In the genomic region with DNA sequence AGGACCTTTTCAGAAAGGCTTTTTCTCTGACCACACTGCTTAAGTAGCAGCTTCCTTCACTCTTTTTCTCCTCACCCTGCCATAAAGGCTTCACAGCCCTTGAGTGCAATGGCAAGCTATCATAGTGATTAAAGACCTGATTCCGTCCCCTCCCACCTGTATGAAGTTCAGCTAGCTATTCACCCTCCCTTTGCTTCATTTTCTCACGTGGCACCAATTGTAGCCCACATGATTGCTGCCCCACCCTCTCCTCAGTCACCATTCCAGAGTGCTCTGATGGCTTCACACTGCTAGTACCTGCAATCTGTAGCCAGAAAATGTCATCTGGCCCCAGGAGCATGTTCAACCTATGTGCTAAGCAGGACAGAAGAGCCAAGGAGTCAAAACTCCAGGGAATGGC, we compare ENCODE assay signal across 23 cellular contexts.
"Had no signal": no experiment of that assay in that cellular context is flagged by ENCODE, and none has a peak within 500 bp of the region (broad histone marks: within the 10 kb centered on the region; RNA-seq: fewer than 3 reads in every experiment).

No MANE protein-coding gene starts in this region.

- H3K36me3 ChIP-seq: colonic mucosa, esophagus squamous epithelium, gastroesophageal sphincter, left ventricle myocardium inferior, lower lobe of right lung, tibial nerve, upper lobe of right lung, vagina had no signal

- DNase-seq: colonic mucosa; dermis blood vessel endothelial cell; esophagus squamous epithelium; foreskin fibroblast; immature natural killer cell; left ventricle myocardium inferior; lower lobe of right lung; mesendoderm; naive thymus-derived CD4-positive, alpha-beta T cell; nephron progenitor cell; psoas muscle; retina; stimulated activated CD4-positive, alpha-beta T cell treated with anti-CD3 and anti-CD28 coated beads, Interleukin-4, amount 100 ng/mL, for 1 hour; stimulated activated CD8-positive, alpha-beta memory T cell treated with anti-CD3 and anti-CD28 coated beads, Interleukin-4, amount 100 ng/mL, for 48 hours; stimulated activated naive B cell treated with anti-CD40 and anti-IgM and Interleukin-4, amounts not matched to agents 10 μg/mL and 1 μg/mL and 100 μg/mL, for 72 hours; stimulated activated naive CD8-positive, alpha-beta T cell treated with anti-CD3 and anti-CD28 coated beads, Interleukin-15, amount 100 ng/mL, for 72 hours; testis; upper lobe of right lung had no signal

- H3K27me3 ChIP-seq: colonic mucosa, esophagus squamous epithelium, gastroesophageal sphincter, testis, tibial nerve, upper lobe of right lung, vagina had no signal

- H3K4me3 ChIP-seq: colonic mucosa, esophagus squamous epithelium, gastroesophageal sphincter, left ventricle myocardium inferior, lower lobe of right lung, psoas muscle, testis, tibial nerve, upper lobe of right lung, vagina had no signal

- H3K4me1 ChIP-seq: colonic mucosa, esophagus squamous epithelium, gastroesophageal sphincter, left ventricle myocardium inferior, lower lobe of right lung, psoas muscle, testis, tibial nerve, upper lobe of right lung, vagina had no signal

- H3K9me3 Mint-ChIP-seq: nephron progenitor cell had no signal

- H3K9me3 ChIP-seq: colonic mucosa, esophagus squamous epithelium, gastroesophageal sphincter, lower lobe of right lung, psoas muscle, testis, tibial nerve, upper lobe of right lung, vagina had no signal

- FAIRE-seq: keratinocyte had no signal

- H3K36me3 Mint-ChIP-seq: immature natural killer cell; naive thymus-derived CD4-positive, alpha-beta T cell; stimulated activated naive B cell treated with anti-CD40 and anti-IgM and Interleukin-4, amounts not matched to agents 10 μg/mL and 1 μg/mL and 100 μg/mL, for 72 hours had no signal

- ATAC-seq: gastroesophageal sphincter; lower lobe of right lung; naive thymus-derived CD4-positive, alpha-beta T cell; psoas muscle; sciatic nerve; stimulated activated naive B cell treated with anti-CD40 and anti-IgM and Interleukin-4, amounts not matched to agents 10 μg/mL and 1 μg/mL and 100 μg/mL, for 72 hours; stimulated activated naive CD8-positive, alpha-beta T cell treated with anti-CD3 and anti-CD28 coated beads, Interleukin-15, amount 100 ng/mL, for 72 hours; upper lobe of right lung had no signal

- H3K27ac ChIP-seq: colonic mucosa, esophagus squamous epithelium, gastroesophageal sphincter, left ventricle myocardium inferior, lower lobe of right lung, psoas muscle, testis, tibial nerve, upper lobe of right lung, vagina had no signal

- H3K27ac Mint-ChIP-seq: immature natural killer cell; naive thymus-derived CD4-positive, alpha-beta T cell; nephron progenitor cell; stimulated activated naive B cell treated with anti-CD40 and anti-IgM and Interleukin-4, amounts not matched to agents 10 μg/mL and 1 μg/mL and 100 μg/mL, for 72 hours; stimulated activated naive CD8-positive, alpha-beta T cell treated with anti-CD3 and anti-CD28 coated beads, Interleukin-15, amount 100 ng/mL, for 72 hours had no signal
